13 cellular contexts compared by ENCODE assay signal in genomic region chr12:109626378-109627115, GRCh38.
"Had no signal": no experiment of that assay in that cellular context is flagged by ENCODE, and none has a peak within 500 bp of the region (broad histone marks: within the 10 kb centered on the region; RNA-seq: fewer than 3 reads in every experiment).

No MANE protein-coding gene starts in this region.

- H3K4me3 ChIP-seq: lower lobe of right lung, mucosa of descending colon had no signal

- H3K27ac ChIP-seq: lower lobe of right lung, VCaP had no signal

- H3K27ac Mint-ChIP-seq: activated CD8-positive, alpha-beta T cell treated with anti-CD3 and anti-CD28 coated beads for 36 hours; activated naive CD8-positive, alpha-beta T cell treated with anti-CD3 and anti-CD28 coated beads, Interleukin-2, amount 50 U/mL, for 24 hours; activated T-helper 1 cell treated with anti-CD3 and anti-CD28 coated beads, Interleukin-12 subunit alpha, Interleukin-12 subunit beta, Interleukin-2, Interleukin-4 antibody, amounts not matched to agents 30 ng/mL and 10 ng/mL and 1 ng/mL, durations not matched to agents 14 hours and 24 hours and 36 hours; stimulated activated naive CD8-positive, alpha-beta T cell treated with anti-CD3 and anti-CD28 coated beads, Interleukin-15, Interleukin-2, amounts not matched to agents 100 ng/mL and 50 ng/mL, for 24 hours had no signal

- H3K4me1 ChIP-seq: lower lobe of right lung had no signal

- H3K9me3 Mint-ChIP-seq: activated CD8-positive, alpha-beta T cell treated with anti-CD3 and anti-CD28 coated beads for 36 hours; activated naive CD8-positive, alpha-beta T cell treated with anti-CD3 and anti-CD28 coated beads, Interleukin-2, amount 50 U/mL, for 24 hours; activated T-helper 1 cell treated with anti-CD3 and anti-CD28 coated beads, Interleukin-12 subunit alpha, Interleukin-12 subunit beta, Interleukin-2, Interleukin-4 antibody, amounts not matched to agents 30 ng/mL and 10 ng/mL and 1 ng/mL, durations not matched to agents 14 hours and 24 hours and 36 hours; naive thymus-derived CD8-positive, alpha-beta T cell; stimulated activated naive CD8-positive, alpha-beta T cell treated with anti-CD3 and anti-CD28 coated beads, Interleukin-15, Interleukin-2, amounts not matched to agents 100 ng/mL and 50 ng/mL, for 24 hours had no signal

- DNase-seq: activated CD8-positive, alpha-beta memory T cell treated with anti-CD3 and anti-CD28 coated beads, Interleukin-2, amount 50 U/mL, for 4 hours; activated CD8-positive, alpha-beta T cell treated with anti-CD3 and anti-CD28 coated beads for 36 hours; activated naive CD4-positive, alpha-beta T cell; activated naive CD8-positive, alpha-beta T cell treated with anti-CD3 and anti-CD28 coated beads, Interleukin-2, amount 50 U/mL, for 24 hours; cortex of kidney; effector memory CD4-positive, alpha-beta T cell; lower lobe of right lung; mucosa of descending colon; stimulated activated CD4-positive, alpha-beta T cell treated with anti-CD3 and anti-CD28 coated beads, Interleukin-4, amount 100 ng/mL, for 24 hours had no signal

- H3K4me3 Mint-ChIP-seq: activated CD8-positive, alpha-beta T cell treated with anti-CD3 and anti-CD28 coated beads for 36 hours; activated naive CD8-positive, alpha-beta T cell treated with anti-CD3 and anti-CD28 coated beads, Interleukin-2, amount 50 U/mL, for 24 hours; activated T-helper 1 cell treated with anti-CD3 and anti-CD28 coated beads, Interleukin-12 subunit alpha, Interleukin-12 subunit beta, Interleukin-2, Interleukin-4 antibody, amounts not matched to agents 30 ng/mL and 10 ng/mL and 1 ng/mL, durations not matched to agents 14 hours and 24 hours and 36 hours; naive thymus-derived CD8-positive, alpha-beta T cell; stimulated activated naive CD8-positive, alpha-beta T cell treated with anti-CD3 and anti-CD28 coated beads, Interleukin-15, Interleukin-2, amounts not matched to agents 100 ng/mL and 50 ng/mL, for 24 hours had no signal

- H3K36me3 ChIP-seq: lower lobe of right lung had no signal

- ATAC-seq: activated CD8-positive, alpha-beta T cell treated with anti-CD3 and anti-CD28 coated beads for 36 hours; activated naive CD8-positive, alpha-beta T cell treated with anti-CD3 and anti-CD28 coated beads, Interleukin-2, amount 50 U/mL, for 24 hours; lower lobe of right lung; mucosa of descending colon; naive thymus-derived CD8-positive, alpha-beta T cell had no signal

- H3K36me3 Mint-ChIP-seq: naive thymus-derived CD8-positive, alpha-beta T cell had no signal

- H3K9me3 ChIP-seq: lower lobe of right lung, mucosa of descending colon had no signal
